Comparison of ENCODE assay signal across 21 cellular contexts in the genomic region with DNA sequence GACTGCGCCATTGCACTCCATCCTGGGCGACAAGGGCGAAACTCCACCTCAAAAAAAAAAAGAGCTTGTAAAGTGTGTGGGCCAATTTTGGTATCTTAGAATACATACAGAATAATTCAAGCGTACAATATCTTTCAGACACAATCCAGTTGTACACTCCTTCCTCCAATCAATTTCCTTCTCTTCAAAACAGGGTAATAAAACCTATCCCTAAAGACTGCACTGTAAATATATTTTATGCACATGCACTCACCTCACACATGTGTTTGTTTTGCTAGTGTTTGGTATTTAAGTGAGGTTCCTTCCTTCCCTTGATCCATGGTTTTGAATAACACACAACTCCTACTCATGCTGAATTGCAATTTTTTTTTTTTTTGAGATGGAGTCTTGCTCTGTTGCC.
"Had no signal": no experiment of that assay in that cellular context is flagged by ENCODE, and none has a peak within 500 bp of the region (broad histone marks: within the 10 kb centered on the region; RNA-seq: fewer than 3 reads in every experiment).

No MANE protein-coding gene starts in this region.

- DNase-seq: dermis blood vessel endothelial cell; dorsolateral prefrontal cortex; effector CD4-positive, alpha-beta T cell; effector memory CD4-positive, alpha-beta T cell; foreskin keratinocyte; heart left ventricle; hypothalamus; immature natural killer cell; islet precursor cell; kidney; kidney glomerular epithelial cell; left lung; left ventricle myocardium superior; lower lobe of right lung; mesendoderm; midbrain; naive B cell had no signal

- H3K36me3 Mint-ChIP-seq: immature natural killer cell had no signal

- ATAC-seq: foreskin keratinocyte, gastroesophageal sphincter, heart left ventricle, left lung, left ventricle myocardium superior, lower lobe of right lung had no signal

- H3K4me3 Mint-ChIP-seq: immature natural killer cell had no signal

- H3K4me3 ChIP-seq: coronary artery, dorsolateral prefrontal cortex, esophagus muscularis mucosa, gastroesophageal sphincter, heart left ventricle, hepatocyte, left lung, lower lobe of right lung had no signal

- H3K9me3 Mint-ChIP-seq: immature natural killer cell, naive B cell had no signal

- H3K4me1 ChIP-seq: foreskin keratinocyte had no signal

- H3K27me3 Mint-ChIP-seq: naive B cell had no signal

- H3K9me3 ChIP-seq: esophagus muscularis mucosa, gastroesophageal sphincter, heart left ventricle, left lung, lower lobe of right lung had no signal

- H3K27ac Mint-ChIP-seq: immature natural killer cell had no signal
